ENCODE assay signal across 7 cellular contexts in the genomic region with DNA sequence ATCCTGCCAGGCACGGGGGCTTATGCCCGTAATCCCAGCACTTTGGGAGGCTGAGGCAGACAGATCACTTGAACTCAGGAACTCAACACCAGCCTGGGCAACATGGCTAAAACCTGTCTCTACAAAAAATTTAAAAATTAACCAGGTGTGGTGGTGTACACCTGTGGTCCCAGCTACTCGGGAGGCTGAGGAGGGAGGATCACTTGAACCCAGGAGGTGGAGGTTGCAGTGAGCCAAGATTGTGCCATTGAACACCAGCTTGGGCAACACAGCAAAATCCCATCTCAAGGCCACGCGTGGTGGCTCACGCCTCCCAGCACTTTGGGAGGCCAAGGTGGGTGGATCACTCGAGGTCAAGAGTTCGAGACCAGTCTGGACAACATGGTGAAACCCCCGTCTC. TPM values are rescaled to one million over a fixed set of nuclear protein-coding genes. Genes with fewer than 3 reads are reported as not detected.
"Had no signal": no experiment of that assay in that cellular context is flagged by ENCODE, and none has a peak within 500 bp of the region (broad histone marks: within the 10 kb centered on the region; RNA-seq: fewer than 3 reads in every experiment).

No MANE protein-coding gene starts in this region.

RNA-seq across cellular contexts. Expression of a gene that starts 24.2 kb away (rescaled TPM):
- total RNA-seq: activated CD4-positive, alpha-beta T cell treated with anti-CD3 and anti-CD28 coated beads, Interleukin-2, amount 10 ng/mL, durations not matched to agents 24 days and 14 days; activated naive CD4-positive, alpha-beta T cell treated with anti-CD3 and anti-CD28 coated beads for 36 hours; activated T-cell treated with anti-CD3 and anti-CD28 coated beads, Interleukin-2, amount 50 U/mL, for 4 hours; activated T-cell treated with anti-CD3 and anti-CD28 coated beads, Interleukin-2, amount 50 U/mL, for 72 hours; bronchial epithelial cell; cardiac muscle cell had no signal
- polyA plus RNA-seq: adipose tissue, cardiac muscle cell had no signal
